In genomic region chrX:108419401-108419800, GRCh38 we compare ENCODE assay signal across 30 cellular contexts. TPM values are rescaled to one million over a fixed set of nuclear protein-coding genes. Genes with fewer than 3 reads are reported as not detected.
"Had no signal": no experiment of that assay in that cellular context is flagged by ENCODE, and none has a peak within 500 bp of the region (broad histone marks: within the 10 kb centered on the region; RNA-seq: fewer than 3 reads in every experiment).

No MANE protein-coding gene starts in this region.

- H3K4me1 Mint-ChIP-seq: activated CD4-positive, alpha-beta memory T cell treated with anti-CD3 and anti-CD28 coated beads, Interleukin-2, amount 10 ng/mL, durations not matched to agents 7 days and 5 days; activated CD4-positive, alpha-beta T cell treated with anti-CD3 and anti-CD28 coated beads, Interleukin-2, amount 10 ng/mL, durations not matched to agents 7 days and 5 days; activated T-helper 17 cell treated with anti-CD3 and anti-CD28 coated beads, Interleukin-2, amount 50 U/mL, for 72 hours had no signal

- H3K9me3 Mint-ChIP-seq: activated CD4-positive, alpha-beta memory T cell treated with anti-CD3 and anti-CD28 coated beads, Interleukin-2, amount 10 ng/mL, durations not matched to agents 7 days and 5 days; activated CD4-positive, alpha-beta T cell treated with anti-CD3 and anti-CD28 coated beads, Interleukin-2, amount 10 ng/mL, durations not matched to agents 7 days and 5 days; activated T-cell treated with anti-CD3 and anti-CD28 coated beads, Interleukin-2, amount 50 U/mL, for 4 hours; activated T-helper 17 cell treated with anti-CD3 and anti-CD28 coated beads, Interleukin-2, amount 50 U/mL, for 72 hours had no signal

- H3K27ac Mint-ChIP-seq: activated CD4-positive, alpha-beta memory T cell treated with anti-CD3 and anti-CD28 coated beads, Interleukin-2, amount 10 ng/mL, durations not matched to agents 7 days and 5 days; activated CD4-positive, alpha-beta T cell treated with anti-CD3 and anti-CD28 coated beads, Interleukin-2, amount 10 ng/mL, durations not matched to agents 7 days and 5 days; activated naive CD8-positive, alpha-beta T cell; activated T-helper 17 cell treated with anti-CD3 and anti-CD28 coated beads, Interleukin-2, amount 50 U/mL, for 72 hours had no signal

- ATAC-seq: activated T-cell treated with anti-CD3 and anti-CD28 coated beads, Interleukin-2, amount 50 U/mL, for 4 hours; activated T-helper 17 cell treated with anti-CD3 and anti-CD28 coated beads, Interleukin-2, amount 50 U/mL, for 72 hours; body of pancreas; heart left ventricle had no signal

- H3K4me3 ChIP-seq: body of pancreas, colonic mucosa, esophagus squamous epithelium, heart left ventricle had no signal

- H3K36me3 ChIP-seq: colonic mucosa, esophagus squamous epithelium, heart left ventricle had no signal

- H3K9me3 ChIP-seq: body of pancreas, colonic mucosa, esophagus squamous epithelium, heart left ventricle had no signal

- H3K27me3 ChIP-seq: body of pancreas, colonic mucosa, esophagus squamous epithelium had no signal

- H3K4me3 Mint-ChIP-seq: activated CD4-positive, alpha-beta memory T cell treated with anti-CD3 and anti-CD28 coated beads, Interleukin-2, amount 10 ng/mL, durations not matched to agents 7 days and 5 days; activated CD4-positive, alpha-beta T cell treated with anti-CD3 and anti-CD28 coated beads, Interleukin-2, amount 10 ng/mL, durations not matched to agents 7 days and 5 days; activated naive CD8-positive, alpha-beta T cell; activated T-cell treated with anti-CD3 and anti-CD28 coated beads, Interleukin-2, amount 50 U/mL, for 4 hours; activated T-helper 17 cell treated with anti-CD3 and anti-CD28 coated beads, Interleukin-2, amount 50 U/mL, for 72 hours had no signal

- H3K27ac ChIP-seq: body of pancreas, colonic mucosa, epithelial cell of prostate, esophagus squamous epithelium, heart left ventricle had no signal

- DNase-seq: activated CD4-positive, alpha-beta memory T cell treated with anti-CD3 and anti-CD28 coated beads, Interleukin-2, amount 10 ng/mL, durations not matched to agents 7 days and 5 days; activated CD4-positive, alpha-beta T cell treated with anti-CD3 and anti-CD28 coated beads for 1 hour; activated CD4-positive, alpha-beta T cell treated with anti-CD3 and anti-CD28 coated beads for 4 hours; activated CD4-positive, alpha-beta T cell treated with anti-CD3 and anti-CD28 coated beads, Interleukin-2, amount 10 ng/mL, durations not matched to agents 7 days and 5 days; activated CD4-positive, alpha-beta T cell treated with anti-CD3 and anti-CD28 coated beads, Interleukin-2, amount 50 U/mL, for 4 hours; activated CD8-positive, alpha-beta memory T cell treated with anti-CD3 and anti-CD28 coated beads, Interleukin-2, amount 50 U/mL, for 48 hours; activated effector memory CD4-positive, alpha-beta T cell treated with Interleukin-2 at 50 U/mL for 16 hours; activated gamma-delta T cell treated with Interleukin-2 at 50 U/mL for 16 hours; activated naive CD4-positive, alpha-beta T cell treated with anti-CD3 and anti-CD28 coated beads, Interleukin-2, amount 50 U/mL, for 16 hours; activated naive CD4-positive, alpha-beta T cell treated with Interleukin-2 at 50 U/mL for 16 hours; activated T-cell treated with anti-CD3 and anti-CD28 coated beads for 4 hours; activated T-cell treated with anti-CD3 and anti-CD28 coated beads, Interleukin-2, amount 50 U/mL, for 4 hours; amniotic stem cell; anterior cingulate cortex; body of pancreas; caudate nucleus; cerebellar nuclear complex; colonic mucosa; effector CD8-positive, alpha-beta T cell; esophagus squamous epithelium; foreskin melanocyte; glutamatergic neuron; heart left ventricle; T-helper 2 cell had no signal

- H3K4me1 ChIP-seq: body of pancreas, colonic mucosa, esophagus squamous epithelium, heart left ventricle had no signal

- H3K36me3 Mint-ChIP-seq: activated naive CD8-positive, alpha-beta T cell had no signal

- H3K27me3 Mint-ChIP-seq: activated CD4-positive, alpha-beta memory T cell treated with anti-CD3 and anti-CD28 coated beads, Interleukin-2, amount 10 ng/mL, durations not matched to agents 7 days and 5 days; activated CD4-positive, alpha-beta T cell treated with anti-CD3 and anti-CD28 coated beads, Interleukin-2, amount 10 ng/mL, durations not matched to agents 7 days and 5 days; activated naive CD8-positive, alpha-beta T cell; activated T-helper 17 cell treated with anti-CD3 and anti-CD28 coated beads, Interleukin-2, amount 50 U/mL, for 72 hours had no signal

- FAIRE-seq: endometrium, endothelial cell of umbilical vein had no signal

RNA-seq across cellular contexts. Expression of gene COL4A6, which starts 18.8 kb away (rescaled TPM):
- total RNA-seq: activated CD4-positive, alpha-beta memory T cell treated with anti-CD3 and anti-CD28 coated beads, Interleukin-2, amount 10 ng/mL, durations not matched to agents 7 days and 5 days; activated CD4-positive, alpha-beta T cell treated with anti-CD3 and anti-CD28 coated beads, Interleukin-2, amount 10 ng/mL, durations not matched to agents 7 days and 5 days; activated T-helper 17 cell treated with anti-CD3 and anti-CD28 coated beads, Interleukin-2, amount 50 U/mL, for 72 hours; T-helper 1 cell treated with Interleukin-12 subunit alpha and Interleukin-12 subunit beta and Interleukin-4 antibody, amounts not matched to agents 30 ng/mL and 1 ng/mL, for 36 hours had no signal

RNA-seq across cellular contexts. Expression of gene COL4A5, which starts 20.2 kb away (rescaled TPM):
- total RNA-seq: activated CD4-positive, alpha-beta memory T cell treated with anti-CD3 and anti-CD28 coated beads, Interleukin-2, amount 10 ng/mL, durations not matched to agents 7 days and 5 days; activated CD4-positive, alpha-beta T cell treated with anti-CD3 and anti-CD28 coated beads, Interleukin-2, amount 10 ng/mL, durations not matched to agents 7 days and 5 days; activated T-helper 17 cell treated with anti-CD3 and anti-CD28 coated beads, Interleukin-2, amount 50 U/mL, for 72 hours; T-helper 1 cell treated with Interleukin-12 subunit alpha and Interleukin-12 subunit beta and Interleukin-4 antibody, amounts not matched to agents 30 ng/mL and 1 ng/mL, for 36 hours had no signal
